In the genomic region with DNA sequence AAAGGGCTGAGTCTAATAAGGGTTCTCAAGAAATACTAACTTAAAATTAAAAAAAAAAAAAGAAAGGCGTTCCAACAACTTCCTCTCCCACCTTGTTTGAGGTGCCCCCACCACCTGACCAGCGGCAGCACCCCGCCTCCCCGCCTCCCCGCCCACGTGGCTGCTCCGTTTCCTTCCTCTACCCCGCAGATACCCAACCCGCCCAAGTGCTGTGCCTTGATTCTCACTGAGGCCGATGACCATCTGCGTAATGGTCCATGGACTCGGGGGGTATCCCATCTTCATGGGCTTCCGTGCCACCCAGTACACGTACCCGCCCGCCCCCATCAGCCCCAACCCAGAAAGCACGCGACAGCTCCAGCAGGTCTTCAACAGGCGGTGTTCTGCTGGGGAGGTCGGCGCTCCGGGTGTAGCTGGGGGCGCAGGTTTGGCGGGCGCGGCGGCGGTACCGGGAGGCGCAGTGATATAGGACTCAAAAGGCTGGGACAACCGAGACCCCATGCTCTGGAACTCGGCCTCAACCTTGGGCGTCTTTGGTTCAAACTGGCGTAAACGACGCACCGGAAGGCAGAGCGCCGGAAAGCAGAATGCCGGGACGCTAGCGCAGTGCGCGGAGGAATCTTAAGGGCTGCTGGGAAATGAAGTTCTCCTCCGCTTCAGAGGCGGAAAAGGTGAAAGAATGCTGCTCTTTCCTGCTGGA, we compare ENCODE assay signal across 1 cellular context.
TF ChIP-seq lines count a peak whose summit lies in the region.

A gene with protein sequence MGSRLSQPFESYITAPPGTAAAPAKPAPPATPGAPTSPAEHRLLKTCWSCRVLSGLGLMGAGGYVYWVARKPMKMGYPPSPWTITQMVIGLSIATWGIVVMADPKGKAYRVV (minus strand): TSS at position 545 of the 700 bp plus-strand sequence. CDS start 44 bp downstream, at position 501.

TF ChIP-seq in IMR-90, 13 proteins besides CTCF, POLR2A, EP300 and RAD21:
- TF ChIP-seq MXI1 (IDR thresholded peaks at IDR 0.05; ENCODE audit: borderline replicate concordance, low read depth, low read length): peak; percentile 74; the same call in 1 of the 2 replicates
- peak; percentile 3; the same call in 1 of the 2 replicates for TF ChIP-seq MAZ (IDR thresholded peaks at IDR 0.05; ENCODE audit: borderline replicate concordance, low read depth, low read length)
- TF ChIP-seq, protein P1, sequence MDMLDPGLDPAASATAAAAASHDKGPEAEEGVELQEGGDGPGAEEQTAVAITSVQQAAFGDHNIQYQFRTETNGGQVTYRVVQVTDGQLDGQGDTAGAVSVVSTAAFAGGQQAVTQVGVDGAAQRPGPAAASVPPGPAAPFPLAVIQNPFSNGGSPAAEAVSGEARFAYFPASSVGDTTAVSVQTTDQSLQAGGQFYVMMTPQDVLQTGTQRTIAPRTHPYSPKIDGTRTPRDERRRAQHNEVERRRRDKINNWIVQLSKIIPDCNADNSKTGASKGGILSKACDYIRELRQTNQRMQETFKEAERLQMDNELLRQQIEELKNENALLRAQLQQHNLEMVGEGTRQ (IDR thresholded peaks at IDR 0.05; ENCODE audit: low read depth, low read length): peak; percentile 70; the same call in 1 of the 2 replicates
- TF ChIP-seq FOS (IDR thresholded peaks at IDR 0.05; ENCODE audit: low read depth, low read length): no peak
- no peak for TF ChIP-seq BHLHE40 (IDR thresholded peaks at IDR 0.05; ENCODE audit: low read depth, low read length)
- TF ChIP-seq MAFK (IDR thresholded peaks at IDR 0.05; ENCODE audit: low read depth, low read length): no peak
- TF ChIP-seq CEBPB (IDR thresholded peaks at IDR 0.05; ENCODE audit: low read depth, low read length): no peak
- TF ChIP-seq NFE2L2 (IDR thresholded peaks at IDR 0.05; ENCODE audit: low read depth, low read length): no peak
- TF ChIP-seq SMC3 (IDR thresholded peaks at IDR 0.05; ENCODE audit: low read depth, low read length): no peak
- TF ChIP-seq RCOR1 (IDR thresholded peaks at IDR 0.05; ENCODE audit: insufficient replicate concordance, low read length): no peak
TF ChIP-seq in IMR-90: peak in this region for 3.
